In genomic region chr21:41622201-41622600, GRCh38 we compare ENCODE assay signal across 25 cellular contexts.
"Had no signal": no experiment of that assay in that cellular context is flagged by ENCODE, and none has a peak within 500 bp of the region (broad histone marks: within the 10 kb centered on the region; RNA-seq: fewer than 3 reads in every experiment).

No MANE protein-coding gene starts in this region.

- H3K27ac ChIP-seq: epithelial cell of prostate, hepatocyte, left ventricle myocardium inferior, neutrophil, pancreas, stomach, transverse colon, uterus had no signal

- DNase-seq: activated CD4-positive, alpha-beta T cell treated with anti-CD3 and anti-CD28 coated beads for 1 hour; activated CD4-positive, alpha-beta T cell treated with anti-CD3 and anti-CD28 coated beads, Interleukin-2, amount 50 U/mL, for 1 hour; activated CD8-positive, alpha-beta T cell treated with anti-CD3 and anti-CD28 coated beads, Interleukin-2, amount 10 ng/mL, durations not matched to agents 7 days and 5 days; activated naive CD4-positive, alpha-beta T cell; activated T-cell treated with anti-CD3 and anti-CD28 coated beads, Interleukin-2, amount 50 U/mL, for 1 hour; cerebellar nuclear complex; cortex of kidney; endodermal cell; glutamatergic neuron; immature natural killer cell; kidney glomerular epithelial cell; left ventricle myocardium inferior; mesenchymal stem cell; pancreas; stomach; T-cell; transverse colon; uterus had no signal

- H3K27me3 ChIP-seq: hepatocyte, pancreas, uterus had no signal

- H3K79me2 ChIP-seq: hepatocyte had no signal

- H3K4me2 ChIP-seq: hepatocyte had no signal

- H3K27ac Mint-ChIP-seq: activated CD8-positive, alpha-beta T cell treated with anti-CD3 and anti-CD28 coated beads, Interleukin-2, amount 10 ng/mL, durations not matched to agents 7 days and 5 days; activated naive CD8-positive, alpha-beta T cell treated with anti-CD3 and anti-CD28 coated beads for 36 hours; activated T-helper 2 cell treated with anti-CD3 and anti-CD28 coated beads, Interferon-gamma antibody, Interleukin-2, Interleukin-4, amounts not matched to agents 10 μg/mL and 5 μg/mL and 100 μg/mL, durations not matched to agents 14 hours and 24 hours and 36 hours; endodermal cell; immature natural killer cell; nephron had no signal

- H3K4me3 ChIP-seq: hepatocyte, left ventricle myocardium inferior, pancreas, stomach, transverse colon, uterus had no signal

- H3K36me3 Mint-ChIP-seq: activated naive CD8-positive, alpha-beta T cell treated with anti-CD3 and anti-CD28 coated beads for 36 hours; immature natural killer cell; T-cell had no signal

- H2AFZ ChIP-seq: hepatocyte had no signal

- H3K36me3 ChIP-seq: left ventricle myocardium inferior, neutrophil, pancreas, stomach, transverse colon, uterus had no signal

- H3K9me3 ChIP-seq: neutrophil, pancreas, stomach, transverse colon, uterus had no signal

- H3K4me3 Mint-ChIP-seq: activated CD8-positive, alpha-beta T cell treated with anti-CD3 and anti-CD28 coated beads, Interleukin-2, amount 10 ng/mL, durations not matched to agents 7 days and 5 days; activated naive CD8-positive, alpha-beta T cell treated with anti-CD3 and anti-CD28 coated beads for 36 hours; endodermal cell; immature natural killer cell; nephron; T-cell had no signal

- H3K9me3 Mint-ChIP-seq: activated naive CD8-positive, alpha-beta T cell treated with anti-CD3 and anti-CD28 coated beads for 36 hours; activated T-helper 2 cell treated with anti-CD3 and anti-CD28 coated beads, Interferon-gamma antibody, Interleukin-2, Interleukin-4, amounts not matched to agents 10 μg/mL and 5 μg/mL and 100 μg/mL, durations not matched to agents 14 hours and 24 hours and 36 hours; immature natural killer cell; T-cell had no signal

- ATAC-seq: activated CD8-positive, alpha-beta T cell treated with anti-CD3 and anti-CD28 coated beads, Interleukin-2, amount 10 ng/mL, durations not matched to agents 7 days and 5 days; right cardiac atrium; T-cell had no signal

- H3K4me1 Mint-ChIP-seq: activated naive CD8-positive, alpha-beta T cell treated with anti-CD3 and anti-CD28 coated beads for 36 hours; endodermal cell; immature natural killer cell; nephron; T-cell had no signal

- H3K4me1 ChIP-seq: left ventricle myocardium inferior, pancreas, stomach, transverse colon, uterus had no signal
